ENCODE assay signal across 12 cellular contexts in the genomic region with DNA sequence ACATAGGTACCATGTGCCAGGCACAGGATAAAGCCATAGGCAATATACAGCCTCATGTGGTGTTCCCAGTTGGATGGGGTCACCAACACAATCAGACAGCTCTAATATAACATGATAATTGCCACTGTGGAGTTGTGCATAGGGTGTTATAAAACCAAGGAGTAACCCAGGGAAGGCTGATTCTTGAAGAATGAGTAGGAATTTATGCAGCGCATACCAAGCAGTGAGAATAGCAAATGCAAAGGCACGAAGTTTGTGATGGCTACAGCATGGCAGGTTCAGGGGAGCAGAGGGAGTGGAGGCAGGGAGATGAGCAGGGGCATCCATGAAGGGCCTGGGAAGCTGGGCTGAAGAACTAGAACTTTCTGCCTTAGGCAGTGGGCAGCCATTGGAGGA.
"Had no signal": no experiment of that assay in that cellular context is flagged by ENCODE, and none has a peak within 500 bp of the region (broad histone marks: within the 10 kb centered on the region; RNA-seq: fewer than 3 reads in every experiment).

No MANE protein-coding gene starts in this region.

- H3K27me3 ChIP-seq: esophagus squamous epithelium had no signal

- FAIRE-seq: endometrium, TTC549 had no signal

- H3K9me3 ChIP-seq: esophagus squamous epithelium had no signal

- H3K4me3 Mint-ChIP-seq: stimulated activated effector memory CD8-positive, alpha-beta T cell treated with anti-CD3 and anti-CD28 coated beads, Interleukin-12 subunit alpha, Interleukin-12 subunit beta, amount 100 ng/mL, for 72 hours had no signal

- H3K9ac ChIP-seq: parathyroid adenoma had no signal

- ATAC-seq: stimulated activated effector memory CD8-positive, alpha-beta T cell treated with anti-CD3 and anti-CD28 coated beads, Interleukin-12 subunit alpha, Interleukin-12 subunit beta, amount 100 ng/mL, for 72 hours had no signal

- DNase-seq: activated CD4-positive, alpha-beta T cell treated with anti-CD3 and anti-CD28 coated beads, Interleukin-2, amount 50 U/mL, for 1 hour; activated CD4-positive, CD25-positive, alpha-beta regulatory T cell; activated CD8-positive, alpha-beta memory T cell treated with anti-CD3 and anti-CD28 coated beads for 24 hours; activated naive CD4-positive, alpha-beta T cell treated with Interleukin-2 at 50 U/mL for 16 hours; anterior cingulate cortex; esophagus squamous epithelium; midbrain; stimulated activated CD4-positive, alpha-beta T cell treated with anti-CD3 and anti-CD28 coated beads, Interleukin-2, amount 100 ng/mL, for 24 hours had no signal

- H2AFZ ChIP-seq: parathyroid adenoma had no signal

- H3K27ac Mint-ChIP-seq: stimulated activated effector memory CD8-positive, alpha-beta T cell treated with anti-CD3 and anti-CD28 coated beads, Interleukin-12 subunit alpha, Interleukin-12 subunit beta, amount 100 ng/mL, for 72 hours had no signal

- H3K4me1 Mint-ChIP-seq: stimulated activated effector memory CD8-positive, alpha-beta T cell treated with anti-CD3 and anti-CD28 coated beads, Interleukin-12 subunit alpha, Interleukin-12 subunit beta, amount 100 ng/mL, for 72 hours had no signal

- H3K4me1 ChIP-seq: esophagus squamous epithelium, parathyroid adenoma had no signal

- H3K4me3 ChIP-seq: esophagus squamous epithelium had no signal

- H3K36me3 ChIP-seq: esophagus squamous epithelium had no signal

- H3K9me3 Mint-ChIP-seq: stimulated activated effector memory CD8-positive, alpha-beta T cell treated with anti-CD3 and anti-CD28 coated beads, Interleukin-12 subunit alpha, Interleukin-12 subunit beta, amount 100 ng/mL, for 72 hours had no signal

- H3K27ac ChIP-seq: esophagus squamous epithelium, parathyroid adenoma had no signal
